ENCODE assay signal across 27 cellular contexts in the genomic region with DNA sequence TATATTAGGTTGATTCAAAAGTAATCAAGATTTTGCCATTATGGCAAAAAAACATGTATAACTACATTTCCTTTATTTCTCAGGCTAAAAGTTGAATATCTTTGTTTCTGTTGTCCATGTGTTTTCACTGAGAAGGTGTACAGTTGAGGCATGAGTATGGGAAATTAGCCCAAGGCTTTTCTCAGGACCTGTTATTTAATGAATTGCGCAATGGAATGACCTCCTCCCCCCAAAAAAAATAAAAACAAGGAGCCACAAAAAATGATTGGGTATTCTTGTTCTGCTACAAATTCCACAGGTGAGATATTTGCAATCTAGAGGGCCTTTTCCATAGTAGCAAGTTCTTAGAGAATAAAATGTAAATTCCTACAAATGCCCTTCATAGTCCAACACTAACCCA.
DNase-seq lines count a peak whose midpoint lies in the region; ATAC-seq, FAIRE-seq and TF ChIP-seq lines count a peak whose summit lies in the region.
"Had no signal": no experiment of that assay in that cellular context is flagged by ENCODE, and none has a peak within 500 bp of the region (broad histone marks: within the 10 kb centered on the region; RNA-seq: fewer than 3 reads in every experiment).

No MANE protein-coding gene starts in this region.

- BruUV-seq in IMR-90 (replicated peaks; lab: Mats Ljungman, UMichigan) = no TSS peak

- no peak for TF ChIP-seq EP300 in Ishikawa (IDR thresholded peaks at IDR 0.05; ENCODE audit: borderline replicate concordance)
- no peak for TF ChIP-seq EP300 in H1 (IDR thresholded peaks at IDR 0.05; ENCODE audit: borderline replicate concordance in 1 of 2, low read depth in 2 of 2, low read length in 2 of 2)

- no peaks in the 10 kb centered on the region; a peak in 1 of 4 replicates for H3K79me2 ChIP-seq in H1 (ENCODE audit: control insufficient read depth in 1 of 2, insufficient read depth in 2 of 2, low read length in 2 of 2)

- no peaks in the 10 kb centered on the region for H3K9me3 Mint-ChIP-seq in activated naive CD4-positive, alpha-beta T cell treated with anti-CD3 and anti-CD28 coated beads, Interleukin-2, amount 50 U/mL, for 72 hours
- H3K9me3 Mint-ChIP-seq: CD14-positive monocyte; CD4-positive, alpha-beta memory T cell; CD8-positive, alpha-beta memory T cell had no signal

- no peak for TF ChIP-seq CTCF in IMR-90 (conservative IDR thresholded peaks at IDR 0.05; ENCODE audit: low read depth, low read length)
- TF ChIP-seq CTCF in H1 (IDR thresholded peaks at IDR 0.05; ENCODE audit: control extremely low read depth in 1 of 3, insufficient read depth in 1 of 3, low read depth in 1 of 3, low read length in 3 of 3) = no peak

- H4K5ac ChIP-seq in IMR-90 (ENCODE audit: low read depth, low read length) (no peak overlapping the region), H1 (ENCODE audit: insufficient read length, low read depth, low read length) (no peak overlapping the region)

- H3K9ac ChIP-seq in IMR-90 (ENCODE audit: low read depth, low read length) (no peak overlapping the region), H1 (replicated peaks in 1 of 4; ENCODE audit: extremely low read depth in 1 of 4, low read depth in 3 of 4, low read length in 3 of 4) (no peak overlapping the region)
- H3K9ac ChIP-seq: BLaER1 had no signal

- CTCF ChIA-PET in IMR-90 (lab: Yijun Ruan, JAX) = no interaction called here
- CTCF ChIA-PET in H1 (lab: Charles Lee; ENCODE audit: partially characterized antibody) = interaction anchor here (1.4 kb wide), 1 partner anchor 10 kb away, joined by 5 read pairs; no protein-coding TSS in a partner anchor

- no peak for ATAC-seq in IMR-90 (ENCODE audit: low read depth)
- ATAC-seq in HG03097 (IDR thresholded peaks at IDR 0.05; ENCODE audit: low FRiP score, unreplicated experiment) = no peak
- ATAC-seq in activated naive CD4-positive, alpha-beta T cell treated with anti-CD3 and anti-CD28 coated beads, Interleukin-2, amount 50 U/mL, for 72 hours = no peak
- ATAC-seq: GM12878 had no signal

- TF ChIP-seq RAD21 in IMR-90 (IDR thresholded peaks at IDR 0.05; ENCODE audit: low read length) (no peak), Ishikawa (IDR thresholded peaks at IDR 0.05; ENCODE audit: low read depth) (no peak), H1 (IDR thresholded peaks at IDR 0.05 in 1 of 2, conservative IDR thresholded peaks at IDR 0.05 in 1 of 2; ENCODE audit: low read depth in 2 of 2, low read length in 2 of 2) (no peak)

- in situ Hi-C loops in IMR-90 (cut with MboI; ENCODE audit: low sequenced_read_pairs) = no loop called here

- TF ChIP-seq POLR2A in IMR-90 (IDR thresholded peaks at IDR 0.05; ENCODE audit: low read depth, low read length) = no peak
- no peak for TF ChIP-seq POLR2A in H1 (IDR thresholded peaks at IDR 0.05; ENCODE audit: control extremely low read depth in 1 of 2, low read depth in 2 of 2, low read length in 2 of 2)

- no peaks in the 10 kb centered on the region for H3K9me1 ChIP-seq in IMR-90 (ENCODE audit: insufficient read depth, low read length)

- H3K14ac ChIP-seq in IMR-90 (replicated peaks; ENCODE audit: low read depth, low read length) = no peak overlapping the region
- H3K14ac ChIP-seq in H1 (ENCODE audit: insufficient read length) = no peak overlapping the region

- no peak overlapping the region for H3K4me2 ChIP-seq in IMR-90 (ENCODE audit: low read depth, low read length)
- no peak overlapping the region for H3K4me2 ChIP-seq in H1 (ENCODE audit: insufficient read depth in 1 of 2, low read depth in 2 of 2, low read length in 2 of 2)
- H3K4me2 ChIP-seq: BLaER1 had no signal

- H3K27me3 ChIP-seq in IMR-90 (ENCODE audit: control insufficient read depth, insufficient read depth, low read length) (peaks cover 17% of the 10 kb centered on the region; the same call in 1 of the 2 replicates), H1 (replicated peaks in 1 of 4; ENCODE audit: control insufficient read depth in 3 of 4, extremely low read depth in 1 of 4, insufficient read depth in 3 of 4, low read length in 3 of 4) (no peaks in the 10 kb centered on the region)
- H3K27me3 ChIP-seq: BE2C, BLaER1 had no signal

- H3K23me2 ChIP-seq in H1 (ENCODE audit: low read depth, low read length) = no peaks in the 10 kb centered on the region

- H3K36me3 ChIP-seq in IMR-90 (ENCODE audit: control insufficient read depth, insufficient read depth, low read length) (no peaks in the 10 kb centered on the region), H1 (ENCODE audit: control insufficient read depth in 2 of 4, insufficient read depth in 4 of 4, low read length in 3 of 4) (no peaks in the 10 kb centered on the region)
- H3K36me3 ChIP-seq: BE2C, BLaER1 had no signal

- H4K91ac ChIP-seq in IMR-90 (ENCODE audit: insufficient read depth, low read depth, low read length) = no peak overlapping the region
- H4K91ac ChIP-seq in H1 (replicated peaks; ENCODE audit: insufficient read length, low read length) = no peak overlapping the region

- H2BK12ac ChIP-seq in H1 (ENCODE audit: low read depth, low read length) = no peak overlapping the region

- H3K9me3 ChIP-seq in IMR-90 (ENCODE audit: control insufficient read depth, insufficient read depth, low read length) (no peaks in the 10 kb centered on the region), H1 (ENCODE audit: insufficient read depth in 2 of 2, low read depth in 1 of 2, low read length in 1 of 2) (no peaks in the 10 kb centered on the region)
- H3K9me3 ChIP-seq: BE2C, BLaER1, Caco-2 had no signal

- POLR2A ChIA-PET in IMR-90 (lab: Charles Lee; ENCODE audit: unreplicated experiment) (no interaction called here), H1 (lab: Charles Lee; ENCODE audit: partially characterized antibody) (no interaction called here)

- no peak overlapping the region for H2AK9ac ChIP-seq in IMR-90 (replicated peaks; ENCODE audit: low read depth, low read length, poor library complexity)

- H3K4me1 ChIP-seq in IMR-90 (ENCODE audit: control insufficient read depth, insufficient read depth, low read length) = no peaks in the 10 kb centered on the region
- H3K4me1 ChIP-seq in H1 (replicated peaks in 1 of 4; ENCODE audit: control insufficient read depth in 3 of 4, insufficient read depth in 4 of 4, low read length in 3 of 4) = peaks cover 0 to 5% (median 2%) of the 10 kb centered on the region in 4 experiments; a peak in 3 of 7 replicates
- H3K4me1 ChIP-seq: BE2C, BLaER1, Caco-2 had no signal

- DNase-seq in IMR-90 (no peak), H1 (ENCODE audit: low read depth in 1 of 2, low spot score in 2 of 2) (no peak), DMS153 treated with DMSO at 0.1 percent for 48 hours (lab: John Stamatoyannopoulos, UW; ENCODE audit: unreplicated experiment) (no peak)
- DNase-seq in activated naive CD4-positive, alpha-beta T cell treated with anti-CD3 and anti-CD28 coated beads, Interleukin-2, amount 50 U/mL, for 72 hours (ENCODE audit: low spot score in 2 of 2) = no peak
- DNase-seq: 8988T; ACHN; BE2C; C1 segment of cervical spinal cord; Caco-2; Calu3; CD4-positive, alpha-beta memory T cell; CD4-positive, CD25-positive, alpha-beta regulatory T cell; CD8-positive, alpha-beta memory T cell; DMS53; DMS79; DND-41; EL; GDM1 had no signal

- H2BK120ac ChIP-seq in IMR-90 (ENCODE audit: low read depth, low read length) = no peak overlapping the region
- no peak overlapping the region for H2BK120ac ChIP-seq in H1 (replicated peaks; ENCODE audit: low read depth, low read length)

- H4K8ac ChIP-seq in IMR-90 (ENCODE audit: low read depth in 2 of 2, low read length in 2 of 2) (no peak overlapping the region), H1 (ENCODE audit: extremely low read depth, insufficient read depth, low read length) (no peak overlapping the region)

- H3K4ac ChIP-seq in IMR-90 (ENCODE audit: low read depth, low read length) = no peak overlapping the region
- H3K4ac ChIP-seq in H1 (replicated peaks; ENCODE audit: insufficient read length, low read depth, low read length) = no peak overlapping the region

- no peaks in the 10 kb centered on the region for H3K36me3 Mint-ChIP-seq in activated naive CD4-positive, alpha-beta T cell treated with anti-CD3 and anti-CD28 coated beads, Interleukin-2, amount 50 U/mL, for 72 hours
- H3K36me3 Mint-ChIP-seq: CD14-positive monocyte; CD4-positive, alpha-beta memory T cell; CD4-positive, CD25-positive, alpha-beta regulatory T cell; CD8-positive, alpha-beta memory T cell had no signal

- H3K56ac ChIP-seq in IMR-90 (ENCODE audit: extremely low read depth, insufficient read depth, low read length) (no peak overlapping the region), H1 (replicated peaks; ENCODE audit: insufficient read length, low read depth, low read length) (no peak overlapping the region)

- intact Hi-C loops in IMR-90 (cut with micrococcal nuclease) = no loop called here

- H3K18ac ChIP-seq in IMR-90 (ENCODE audit: low read depth, low read length) (no peak overlapping the region), H1 (ENCODE audit: extremely low read depth, low read length) (no peak overlapping the region)

- no peak overlapping the region for H3K27ac ChIP-seq in IMR-90 (ENCODE audit: insufficient read depth, low read length)
- H3K27ac ChIP-seq in H1 (ENCODE audit: low read depth, low read length) = no peak overlapping the region
- H3K27ac ChIP-seq: BLaER1 had no signal

- no peak overlapping the region for H3K23ac ChIP-seq in IMR-90 (ENCODE audit: low read depth, low read length)
- no peak overlapping the region for H3K23ac ChIP-seq in H1 (ENCODE audit: insufficient read length)

- H2BK15ac ChIP-seq in IMR-90 (ENCODE audit: low read depth, low read length) (no peak overlapping the region), H1 (ENCODE audit: low read length) (no peak overlapping the region)

- FAIRE-seq in H1 (lab: Jason Lieb, UNC) = no peak
- FAIRE-seq: A204.1, D721Med, GM12878, GM12892, GM18507 had no signal

- H2AFZ ChIP-seq in IMR-90 (replicated peaks; ENCODE audit: low read length, poor library complexity) (no peak overlapping the region), H1 (ENCODE audit: low read length) (no peak overlapping the region)

- H3K79me1 ChIP-seq in IMR-90 (ENCODE audit: low read depth in 1 of 2, low read length in 2 of 2) (no peaks in the 10 kb centered on the region), H1 (ENCODE audit: low read depth, low read length) (no peaks in the 10 kb centered on the region)

- H2BK5ac ChIP-seq in IMR-90 (ENCODE audit: low read depth, low read length, poor library complexity, severe bottlenecking) (no peak overlapping the region), H1 (ENCODE audit: low read depth, low read length) (no peak overlapping the region)

- H3K4me3 ChIP-seq in IMR-90 (ENCODE audit: insufficient read depth, low read depth, low read length) (no peak overlapping the region), H1 (ENCODE audit: extremely low read depth in 1 of 4, insufficient read depth in 2 of 4, low read depth in 3 of 4, low read length in 4 of 4) (no peak overlapping the region)
- H3K4me3 ChIP-seq: BLaER1, GM12878 had no signal

- H2AK5ac ChIP-seq in IMR-90 (ENCODE audit: low read depth, low read length) (no peak overlapping the region), H1 (ENCODE audit: low read depth, low read length) (no peak overlapping the region)

- H2BK20ac ChIP-seq in IMR-90 (ENCODE audit: low read depth, low read length) (no peak overlapping the region), H1 (ENCODE audit: low read length) (no peak overlapping the region)

- WGBS in IMR-90 (ENCODE audit: extremely low coverage in 2 of 2, insufficient read length in 1 of 2), 2 experiments = no CpG with 5 or more reads among the region's 1 CpG
- 91% methylated on average over 1 of the region's 1 CpG; no CpG with 5 or more reads in 1 of the 2 experiments for WGBS in H1 (ENCODE audit: extremely low coverage in 1 of 2, insufficient coverage in 1 of 2, insufficient read length in 1 of 2, insufficient replicate concordance in 2 of 2, low coverage in 1 of 2, low lambda C conversion rate in 2 of 2, missing lambda C conversion rate in 1 of 2), 2 experiments

- no peak overlapping the region for H3K27ac Mint-ChIP-seq in activated naive CD4-positive, alpha-beta T cell treated with anti-CD3 and anti-CD28 coated beads, Interleukin-2, amount 50 U/mL, for 72 hours
- H3K27ac Mint-ChIP-seq: CD14-positive monocyte; CD4-positive, alpha-beta memory T cell; CD4-positive, CD25-positive, alpha-beta regulatory T cell; CD8-positive, alpha-beta memory T cell had no signal

- dilution Hi-C loops in IMR-90 (cut with HindIII; ENCODE audit: low sequenced_read_pairs, unreplicated experiment) = no loop called here

- H4K20me1 ChIP-seq in IMR-90 (ENCODE audit: insufficient read depth, low read length) (no peaks in the 10 kb centered on the region), H1 (replicated peaks in 1 of 2; ENCODE audit: control insufficient read depth in 1 of 2, insufficient read depth in 2 of 2, low read length in 2 of 2) (no peaks in the 10 kb centered on the region)
- H4K20me1 ChIP-seq: BLaER1 had no signal
